ENCODE assay signal across 24 cellular contexts in genomic region chr10:88083597-88083989, GRCh38.
"Had no signal": no experiment of that assay in that cellular context is flagged by ENCODE, and none has a peak within 500 bp of the region (broad histone marks: within the 10 kb centered on the region; RNA-seq: fewer than 3 reads in every experiment).

No MANE protein-coding gene starts in this region.

- H3K9ac ChIP-seq: parathyroid adenoma had no signal

- H2AFZ ChIP-seq: hepatocyte, parathyroid adenoma had no signal

- H3K36me3 ChIP-seq: esophagus muscularis mucosa, gastroesophageal sphincter, heart left ventricle, right lobe of liver, suprapubic skin, transverse colon, upper lobe of right lung, uterus had no signal

- H3K79me2 ChIP-seq: hepatocyte, parathyroid adenoma had no signal

- H3K4me2 ChIP-seq: hepatocyte had no signal

- H3K9me3 ChIP-seq: esophagus muscularis mucosa, gastroesophageal sphincter, heart left ventricle, mucosa of descending colon, right lobe of liver, suprapubic skin, transverse colon, upper lobe of right lung, uterus had no signal

- H3K27ac ChIP-seq: esophagus muscularis mucosa, foreskin keratinocyte, gastroesophageal sphincter, heart left ventricle, hepatocyte, parathyroid adenoma, suprapubic skin, transverse colon, upper lobe of right lung, uterus had no signal

- H3K27me3 ChIP-seq: esophagus muscularis mucosa, foreskin keratinocyte, gastroesophageal sphincter, heart left ventricle, hepatocyte, right lobe of liver, suprapubic skin, transverse colon, upper lobe of right lung, uterus had no signal

- H3K4me1 ChIP-seq: parathyroid adenoma, uterus had no signal

- ATAC-seq: foreskin keratinocyte; gastroesophageal sphincter; heart left ventricle; left lobe of liver; right lobe of liver; stimulated activated naive CD8-positive, alpha-beta T cell treated with anti-CD3 and anti-CD28 coated beads, Interleukin-15, amount 100 ng/mL, for 72 hours had no signal

- H3K4me3 ChIP-seq: esophagus muscularis mucosa, gastroesophageal sphincter, heart left ventricle, hepatocyte, mucosa of descending colon, right lobe of liver, suprapubic skin, transverse colon, upper lobe of right lung, uterus had no signal

- DNase-seq: effector CD8-positive, alpha-beta T cell; heart left ventricle; kidney; mesenchymal stem cell; mucosa of descending colon; naive B cell; right lobe of liver; small intestine; stimulated activated CD4-positive, alpha-beta T cell treated with anti-CD3 and anti-CD28 coated beads, Interleukin-12 subunit alpha, Interleukin-12 subunit beta, amount 100 ng/mL, for 4 hours; stimulated activated CD4-positive, alpha-beta T cell treated with anti-CD3 and anti-CD28 coated beads, Interleukin-1b, Interleukin-23, amount 100 ng/mL, for 48 hours; stimulated activated CD4-positive, alpha-beta T cell treated with anti-CD3 and anti-CD28 coated beads, Interleukin-4, amount 100 ng/mL, for 1 hour; stimulated activated CD8-positive, alpha-beta memory T cell treated with anti-CD3 and anti-CD28 coated beads, Interleukin-4, amount 100 ng/mL, for 48 hours; stimulated activated naive CD4-positive, alpha-beta T cell; stimulated activated naive CD8-positive, alpha-beta T cell treated with anti-CD3 and anti-CD28 coated beads, Interleukin-15, amount 100 ng/mL, for 72 hours; transverse colon; upper lobe of right lung; uterus had no signal
